Comparison of ENCODE assay signal across 22 cellular contexts in the genomic region with DNA sequence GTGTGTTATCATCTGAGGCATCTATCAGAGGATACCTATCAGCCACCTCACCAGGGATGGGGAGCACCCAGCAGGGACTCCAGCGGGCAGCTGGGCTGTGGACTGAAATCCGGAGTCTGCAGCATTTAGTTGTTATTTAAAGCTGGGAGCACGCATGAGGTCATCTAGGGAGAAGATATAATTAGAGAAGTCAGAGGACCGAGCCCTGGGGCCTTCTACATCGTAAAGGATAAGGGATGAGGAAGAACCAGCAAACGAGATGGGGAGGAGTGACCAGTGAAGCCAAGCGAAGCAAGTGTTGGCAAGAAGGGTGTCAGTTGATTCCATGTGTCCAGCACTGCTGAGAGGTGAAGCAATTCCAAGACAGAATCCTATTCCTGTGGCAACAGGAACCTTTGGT.
DNase-seq lines count a peak whose midpoint lies in the region; ATAC-seq, FAIRE-seq and TF ChIP-seq lines count a peak whose summit lies in the region.
"Had no signal": no experiment of that assay in that cellular context is flagged by ENCODE, and none has a peak within 500 bp of the region (broad histone marks: within the 10 kb centered on the region; RNA-seq: fewer than 3 reads in every experiment).

No MANE protein-coding gene starts in this region.

- TF ChIP-seq RAD21 in H1 (IDR thresholded peaks at IDR 0.05 in 1 of 2, conservative IDR thresholded peaks at IDR 0.05 in 1 of 2; ENCODE audit: low read depth in 2 of 2, low read length in 2 of 2), result no peak

- H3K23me2 ChIP-seq in H1 (ENCODE audit: low read depth, low read length), result no peaks in the 10 kb centered on the region

- CTCF ChIA-PET in H1 (lab: Charles Lee; ENCODE audit: partially characterized antibody), result interaction anchor here (1.0 to 1.4 kb wide), 4 partner anchors 15 to 289 kb away, joined by 3 read pairs; no protein-coding TSS in a partner anchor

- H4K91ac ChIP-seq in H1 (replicated peaks; ENCODE audit: insufficient read length, low read length), result no peak overlapping the region

- H4K20me1 ChIP-seq in H1 (replicated peaks in 1 of 2; ENCODE audit: control insufficient read depth in 1 of 2, insufficient read depth in 2 of 2, low read length in 2 of 2) (no peaks in the 10 kb centered on the region), GM23248 (ENCODE audit: insufficient read depth) (no peaks in the 10 kb centered on the region)

- no peak overlapping the region for H3K4me2 ChIP-seq in H1 (ENCODE audit: insufficient read depth in 1 of 2, low read depth in 2 of 2, low read length in 2 of 2)
- H3K4me2 ChIP-seq in GM23248 (ENCODE audit: unreplicated experiment), result no peak overlapping the region

- in situ Hi-C loops in GM23248 (cut with MboI), result loop anchor here (10.0 kb wide), 1 partner anchor 269 kb away; no protein-coding TSS in a partner anchor

- no peak overlapping the region for H2AK5ac ChIP-seq in H1 (ENCODE audit: low read depth, low read length)

- no peak overlapping the region for H3K18ac ChIP-seq in H1 (ENCODE audit: extremely low read depth, low read length)

- peak overlapping the region; percentile 55; the same call in 1 of the 2 replicates for H2BK20ac ChIP-seq in H1 (ENCODE audit: low read length)

- H3K27ac ChIP-seq in right atrium auricular region, result no peak overlapping the region
- H3K27ac ChIP-seq in H1 (ENCODE audit: low read depth, low read length), result no peak overlapping the region
- H3K27ac ChIP-seq in right cardiac atrium (ENCODE audit: low read length), result no peak overlapping the region
- H3K27ac ChIP-seq in skeletal muscle tissue (ENCODE audit: low read depth, low read length), result peak overlapping the region; percentile 68
- H3K27ac ChIP-seq in GM23248, result no peak overlapping the region
- H3K27ac ChIP-seq: RWPE1, SJCRH30 had no signal

- H2BK15ac ChIP-seq in H1 (ENCODE audit: low read length), result no peak overlapping the region

- TF ChIP-seq CTCF in right atrium auricular region (IDR thresholded peaks at IDR 0.05), result no peak
- no peak for TF ChIP-seq CTCF in H1 (IDR thresholded peaks at IDR 0.05; ENCODE audit: control extremely low read depth in 1 of 3, insufficient read depth in 1 of 3, low read depth in 1 of 3, low read length in 3 of 3)

- intact Hi-C loops in Right ventricle myocardium superior (cut with DNase I) (loop anchor here (5.0 to 10.0 kb wide), 2 partner anchors 282 to 409 kb away; no protein-coding TSS in a partner anchor), right cardiac atrium (cut with DNase I) (loop anchor here in 3 of 4 donors (5.0 to 10.0 kb wide), 3 partner anchors 282 to 412 kb away; no protein-coding TSS in a partner anchor)

- DNase-seq in Right ventricle myocardium superior (no peak), right atrium auricular region (ENCODE audit: low spot score) (no peak), H1 (ENCODE audit: low read depth in 1 of 2, low spot score in 2 of 2) (no peak), right cardiac atrium (no peak), HUDEP-2 (lab: John Stamatoyannopoulos, UW; ENCODE audit: unreplicated experiment in 76 of 76) (no peak), GM23248 (no peak)
- DNase-seq: Calu3; CD8-positive, alpha-beta T cell; DMS79; H7; Karpas-422; NCI-H1048; NCI-H1694 treated with DMSO at 0.1 percent for 48 hours; NCI-H2107; NCI-H2227 treated with DMSO at 0.1 percent for 48 hours; NCI-H524; SJCRH30 had no signal

- no peaks in the 10 kb centered on the region for H3F3A ChIP-seq in GM23248 (ENCODE audit: insufficient read depth)

- H3K56ac ChIP-seq in H1 (replicated peaks; ENCODE audit: insufficient read length, low read depth, low read length), result no peak overlapping the region

- H3K9me2 ChIP-seq in GM23248 (ENCODE audit: insufficient read depth), result no peaks in the 10 kb centered on the region

- H3K79me2 ChIP-seq in H1 (ENCODE audit: control insufficient read depth in 1 of 2, insufficient read depth in 2 of 2, low read length in 2 of 2), result no peaks in the 10 kb centered on the region
- H3K79me2 ChIP-seq in GM23248 (ENCODE audit: insufficient read depth), result no peaks in the 10 kb centered on the region

- peak; percentile 60 for ATAC-seq in Right ventricle myocardium superior (ENCODE audit: poor library complexity)
- ATAC-seq in right cardiac atrium, result peak; percentile 27 to 31
- ATAC-seq in HG03097 (IDR thresholded peaks at IDR 0.05; ENCODE audit: low FRiP score, unreplicated experiment), result no peak
- ATAC-seq: CD8-positive, alpha-beta T cell; PC-3 had no signal

- no peaks in the 10 kb centered on the region for H3K79me1 ChIP-seq in H1 (ENCODE audit: low read depth, low read length)

- 90% methylated on average over 7 of the region's 7 CpGs; no CpG with 5 or more reads in 1 of the 2 experiments for WGBS in H1 (ENCODE audit: extremely low coverage in 1 of 2, insufficient coverage in 1 of 2, insufficient read length in 1 of 2, insufficient replicate concordance in 2 of 2, low coverage in 1 of 2, low lambda C conversion rate in 2 of 2, missing lambda C conversion rate in 1 of 2), 2 experiments
- WGBS in right cardiac atrium, result 48% methylated on average over 7 of the region's 7 CpGs
- 81 to 86% methylated on average over 7 of the region's 7 CpGs for WGBS in GM23248 (ENCODE audit: low coverage in 1 of 2, low lambda C conversion rate in 2 of 2, missing lambda C conversion rate in 2 of 2), 2 experiments

- no peak overlapping the region for H2BK120ac ChIP-seq in H1 (replicated peaks; ENCODE audit: low read depth, low read length)

- H4K8ac ChIP-seq in H1 (ENCODE audit: extremely low read depth, insufficient read depth, low read length), result no peak overlapping the region

- H3K27me3 ChIP-seq in right atrium auricular region, result no peaks in the 10 kb centered on the region
- no peaks in the 10 kb centered on the region for H3K27me3 ChIP-seq in H1 (replicated peaks in 1 of 4; ENCODE audit: control insufficient read depth in 3 of 4, extremely low read depth in 1 of 4, insufficient read depth in 3 of 4, low read length in 3 of 4)
- H3K27me3 ChIP-seq in right cardiac atrium (ENCODE audit: control insufficient read depth, insufficient read depth), result no peaks in the 10 kb centered on the region
- no peaks in the 10 kb centered on the region for H3K27me3 ChIP-seq in skeletal muscle tissue (ENCODE audit: control insufficient read depth in 3 of 3, insufficient read depth in 3 of 3, low read length in 3 of 3)
- H3K27me3 ChIP-seq in GM23248 (replicated peaks; ENCODE audit: insufficient read depth), result no peaks in the 10 kb centered on the region

- H3K14ac ChIP-seq in H1 (ENCODE audit: insufficient read length), result no peak overlapping the region

- H3K36me3 ChIP-seq in right atrium auricular region (no peaks in the 10 kb centered on the region), H1 (ENCODE audit: control insufficient read depth in 2 of 4, insufficient read depth in 4 of 4, low read length in 3 of 4) (no peaks in the 10 kb centered on the region), skeletal muscle tissue (ENCODE audit: control insufficient read depth in 3 of 3, insufficient read depth in 3 of 3, low read length in 3 of 3) (no peaks in the 10 kb centered on the region), GM23248 (ENCODE audit: low read depth) (no peaks in the 10 kb centered on the region)
- H3K36me3 ChIP-seq: SJCRH30 had no signal

- H3K4ac ChIP-seq in H1 (replicated peaks; ENCODE audit: insufficient read length, low read depth, low read length), result no peak overlapping the region

- no peak overlapping the region for H2BK12ac ChIP-seq in H1 (ENCODE audit: low read depth, low read length)

- TF ChIP-seq EP300 in H1 (IDR thresholded peaks at IDR 0.05; ENCODE audit: borderline replicate concordance in 1 of 2, low read depth in 2 of 2, low read length in 2 of 2), result no peak

- H3K4me3 ChIP-seq in right atrium auricular region (no peak overlapping the region), H1 (ENCODE audit: extremely low read depth in 1 of 4, insufficient read depth in 2 of 4, low read depth in 3 of 4, low read length in 4 of 4) (no peak overlapping the region), right cardiac atrium (ENCODE audit: low read length) (no peak overlapping the region), skeletal muscle tissue (ENCODE audit: low read length in 3 of 3) (peak overlapping the region in 2 of 3 donors; percentile 42 to 56), GM23248 (no peak overlapping the region)
- H3K4me3 ChIP-seq: SJCRH30 had no signal

- no peak for FAIRE-seq in H1 (lab: Jason Lieb, UNC)
- FAIRE-seq: A204.1 had no signal

- POLR2A ChIA-PET in H1 (lab: Charles Lee; ENCODE audit: partially characterized antibody), result no interaction called here

- H3K9ac ChIP-seq in H1 (replicated peaks in 1 of 4; ENCODE audit: extremely low read depth in 1 of 4, low read depth in 3 of 4, low read length in 3 of 4) (no peak overlapping the region), skeletal muscle tissue (ENCODE audit: low read depth in 1 of 3, low read length in 3 of 3) (peak overlapping the region in 2 of 3 donors; percentile 33 to 40), GM23248 (no peak overlapping the region)

- no peaks in the 10 kb centered on the region for H3K9me3 ChIP-seq in right atrium auricular region
- no peaks in the 10 kb centered on the region for H3K9me3 ChIP-seq in H1 (ENCODE audit: insufficient read depth in 2 of 2, low read depth in 1 of 2, low read length in 1 of 2)
- H3K9me3 ChIP-seq in right cardiac atrium (ENCODE audit: control insufficient read depth, low read length), result no peaks in the 10 kb centered on the region
- H3K9me3 ChIP-seq in skeletal muscle tissue (ENCODE audit: control insufficient read depth in 3 of 3, low read length in 3 of 3), result no peaks in the 10 kb centered on the region
- no peaks in the 10 kb centered on the region for H3K9me3 ChIP-seq in GM23248 (ENCODE audit: low read depth)
- H3K9me3 ChIP-seq: SJCRH30 had no signal

- H2BK5ac ChIP-seq in H1 (ENCODE audit: low read depth, low read length), result no peak overlapping the region

- no peak for TF ChIP-seq POLR2A in H1 (IDR thresholded peaks at IDR 0.05; ENCODE audit: control extremely low read depth in 1 of 2, low read depth in 2 of 2, low read length in 2 of 2)

- H3K23ac ChIP-seq in H1 (ENCODE audit: insufficient read length), result no peak overlapping the region

- peaks cover 0 to 9% of the 10 kb centered on the region in 2 donors for H3K4me1 ChIP-seq in right atrium auricular region
- peaks cover 0 to 2% (median 0%) of the 10 kb centered on the region in 4 experiments; a peak in 2 of 7 replicates for H3K4me1 ChIP-seq in H1 (replicated peaks in 1 of 4; ENCODE audit: control insufficient read depth in 3 of 4, insufficient read depth in 4 of 4, low read length in 3 of 4)
- no peaks in the 10 kb centered on the region for H3K4me1 ChIP-seq in right cardiac atrium (ENCODE audit: control insufficient read depth, insufficient read depth, low read length)
- peaks cover 16 to 31% (median 29%) of the 10 kb centered on the region in 3 donors for H3K4me1 ChIP-seq in skeletal muscle tissue (ENCODE audit: control insufficient read depth in 3 of 3, insufficient read depth in 3 of 3, low read length in 3 of 3)
- no peaks in the 10 kb centered on the region for H3K4me1 ChIP-seq in GM23248 (ENCODE audit: insufficient read depth)
- H3K4me1 ChIP-seq: SJCRH30 had no signal

- no peak overlapping the region for H4K5ac ChIP-seq in H1 (ENCODE audit: insufficient read length, low read depth, low read length)

- H2AFZ ChIP-seq in H1 (ENCODE audit: low read length) (no peak overlapping the region), GM23248 (no peak overlapping the region)

TF ChIP-seq in H1, 55 proteins besides CTCF, POLR2A, EP300 and RAD21 (continues in another document):
- TF ChIP-seq BACH1 (IDR thresholded peaks at IDR 0.05; ENCODE audit: low read length), result no peak

Comparison
In these comparisons a context has a peak if more than half of its experiments do, and no peak if none do; other contexts are left out.
1. H3K4me3 ChIP-seq: peak in skeletal muscle tissue (2 of 3); none in right atrium auricular region (0 of 2), H1 (0 of 4), right cardiac atrium (single experiment) and GM23248 (single experiment).
2. H3K9ac ChIP-seq: peak in skeletal muscle tissue (2 of 3); none in H1 (0 of 4) and GM23248 (single experiment).